In the genomic region with DNA sequence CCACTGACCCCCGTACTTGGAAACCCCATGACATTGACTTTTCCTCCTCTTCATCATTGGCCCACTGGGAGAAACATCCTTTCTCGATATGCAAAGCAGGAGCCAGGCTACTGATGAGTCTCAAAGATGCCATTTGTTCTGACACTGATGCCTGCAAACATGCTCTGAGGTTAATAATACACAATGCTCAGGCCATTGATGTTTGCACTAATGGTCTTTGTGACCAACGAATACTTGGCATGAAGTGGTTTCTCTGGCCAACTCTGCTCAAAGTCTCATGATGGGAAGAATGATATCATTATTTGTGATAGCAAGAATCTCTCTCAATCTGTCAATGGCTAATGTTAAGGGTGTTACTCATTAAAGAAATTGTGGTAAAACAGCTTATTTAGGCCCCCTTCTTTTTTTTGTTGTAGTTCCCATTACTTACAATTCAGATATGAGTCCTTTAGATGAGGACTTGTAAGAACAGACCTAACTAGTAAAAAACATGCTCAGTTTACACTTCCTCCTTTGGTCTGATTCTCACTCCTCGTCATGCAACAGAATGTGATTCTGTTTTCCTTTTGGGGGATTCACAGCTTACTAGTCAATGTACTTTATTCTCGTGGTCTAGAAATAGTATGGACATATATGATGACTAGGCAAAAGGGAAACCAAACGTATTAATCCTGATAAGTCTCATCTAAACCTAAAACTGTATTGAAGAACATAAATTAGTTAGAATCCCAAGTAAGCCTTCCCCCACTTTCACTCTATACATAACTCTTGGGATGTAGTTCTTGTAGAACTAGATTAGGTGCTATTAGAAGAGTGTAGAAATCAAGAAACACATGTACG, we compare ENCODE assay signal across 12 cellular contexts.
"Had no signal": no experiment of that assay in that cellular context is flagged by ENCODE, and none has a peak within 500 bp of the region (broad histone marks: within the 10 kb centered on the region; RNA-seq: fewer than 3 reads in every experiment).

No MANE protein-coding gene starts in this region.

- DNase-seq: activated B cell treated with CpG ODN at 0.5 μM for 24 hours; activated CD4-positive, alpha-beta T cell treated with anti-CD3 and anti-CD28 coated beads for 48 hours; activated CD8-positive, alpha-beta T cell treated with anti-CD3 and anti-CD28 coated beads for 36 hours; activated naive CD4-positive, alpha-beta T cell treated with anti-CD3 and anti-CD28 coated beads for 36 hours; activated T-cell treated with anti-CD3 and anti-CD28 coated beads, Interleukin-2, amount 50 U/mL, for 1 hour; body of pancreas; dermis blood vessel endothelial cell; effector memory CD8-positive, alpha-beta T cell; esophagus squamous epithelium; occipital lobe; testis had no signal

- ATAC-seq: activated CD8-positive, alpha-beta T cell treated with anti-CD3 and anti-CD28 coated beads for 36 hours; body of pancreas; effector memory CD8-positive, alpha-beta T cell; left lobe of liver had no signal
